Comparison of ENCODE assay signal across 10 cellular contexts in the genomic region with DNA sequence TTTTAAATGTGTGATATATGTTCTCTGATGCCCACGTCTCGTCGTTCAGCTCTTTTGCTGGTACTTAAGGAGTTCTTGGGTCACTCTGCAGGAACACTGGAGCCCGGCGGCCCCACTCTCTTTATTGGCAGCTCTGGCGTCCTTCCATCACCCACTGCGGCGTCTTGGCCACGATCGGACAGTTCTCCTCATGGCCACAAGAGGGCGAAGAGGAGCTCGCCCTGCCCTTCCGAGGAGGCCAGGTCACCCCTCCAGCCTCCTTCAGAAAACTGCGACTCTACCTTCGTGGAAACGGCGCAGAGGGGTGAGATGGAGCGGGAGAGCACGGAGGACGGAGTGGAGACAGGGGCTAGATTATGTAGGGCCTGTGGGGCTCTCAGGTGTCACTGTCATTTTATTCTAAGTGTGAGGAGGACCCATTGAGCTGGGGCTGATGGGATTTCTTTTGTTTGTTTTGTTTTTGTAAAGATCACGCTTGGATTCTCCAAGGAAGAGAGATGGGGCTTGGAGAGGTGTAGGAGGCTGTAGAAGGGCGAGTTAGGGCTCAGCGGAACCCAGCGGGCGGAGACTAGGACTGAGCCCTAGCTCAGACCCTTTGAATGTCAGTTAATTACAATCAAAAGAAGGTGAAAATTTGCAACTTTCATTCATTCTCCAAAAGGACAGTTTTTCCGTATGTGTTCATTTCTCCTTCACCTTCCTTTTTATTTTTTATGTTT. TPM values are rescaled to one million over a fixed set of nuclear protein-coding genes. Genes with fewer than 3 reads are reported as not detected.
DNase-seq lines count a peak whose midpoint lies in the region; ATAC-seq, FAIRE-seq and TF ChIP-seq lines count a peak whose summit lies in the region.
"Had no signal": no experiment of that assay in that cellular context is flagged by ENCODE, and none has a peak within 500 bp of the region (broad histone marks: within the 10 kb centered on the region; RNA-seq: fewer than 3 reads in every experiment).

No MANE protein-coding gene starts in this region.

- TF ChIP-seq EP300 in K562 (IDR thresholded peaks at IDR 0.05; ENCODE audit: low read length) = no peak

- CTCF ChIA-PET in K562 (lab: Yijun Ruan, JAX; ENCODE audit: low intra/inter-chr PET ratio) = interaction anchor here (0.8 kb wide), 1 partner anchor 12 kb away, joined by 3 read pairs; no protein-coding TSS in a partner anchor

- no peak overlapping the region for H2AFZ ChIP-seq in K562 (ENCODE audit: low read depth, low read length)

- ATAC-seq in K562 = peak; percentile 92
- ATAC-seq in GM21526 (IDR thresholded peaks at IDR 0.05; ENCODE audit: low FRiP score, unreplicated experiment) = no peak

- TF ChIP-seq CTCF in K562 (IDR thresholded peaks at IDR 0.05 in 2 of 3, conservative IDR thresholded peaks at IDR 0.05 in 1 of 3; ENCODE audit: insufficient read depth in 2 of 3, low read depth in 1 of 3, low read length in 3 of 3) (peak; percentile 58 to 82 (median 73)), osteocyte (IDR thresholded peaks at IDR 0.05) (peak; percentile 53)

- no peaks in the 10 kb centered on the region for H3K4me1 ChIP-seq in K562 (replicated peaks in 1 of 2; ENCODE audit: control insufficient read depth in 2 of 2, insufficient read depth in 2 of 2, low read length in 2 of 2)

- no peaks in the 10 kb centered on the region for H3K9me3 ChIP-seq in K562 (replicated peaks; ENCODE audit: control insufficient read depth, insufficient read depth, low read depth, low read length)

- H3K27me3 ChIP-seq in K562 (ENCODE audit: control insufficient read depth in 2 of 2, insufficient read depth in 2 of 2, low read length in 2 of 2) = no peaks in the 10 kb centered on the region; a peak in 1 of 5 replicates

- TF ChIP-seq POLR2A in K562 (conservative IDR thresholded peaks at IDR 0.05) = no peak

- no peaks in the 10 kb centered on the region for H3K36me3 Mint-ChIP-seq in osteocyte (ENCODE audit: unreplicated experiment)

- WGBS in K562 (ENCODE audit: insufficient coverage, low coverage, missing lambda C conversion rate) = 7% methylated on average over 25 of the region's 26 CpGs

- H3K9ac ChIP-seq in K562 (ENCODE audit: insufficient read depth in 1 of 2, low read depth in 2 of 2, low read length in 2 of 2) = no peak overlapping the region

- H3K27ac ChIP-seq in K562 (ENCODE audit: extremely low read depth, low read depth, low read length) = no peak overlapping the region
- H3K27ac ChIP-seq: SK-N-MC had no signal

- intact Hi-C loops in K562 (cut with micrococcal nuclease) = no loop called here

- no peak overlapping the region for H3K4me3 Mint-ChIP-seq in osteocyte (ENCODE audit: unreplicated experiment)

- peaks cover 17% of the 10 kb centered on the region for H3K9me3 Mint-ChIP-seq in osteocyte (ENCODE audit: unreplicated experiment)

- peak; percentile 79 for FAIRE-seq in K562 (lab: Jason Lieb, UNC)

- no peaks in the 10 kb centered on the region for H3K9me1 ChIP-seq in K562 (ENCODE audit: control insufficient read depth, insufficient read depth, low read length)

- H3K4me3 ChIP-seq in K562 = no peak overlapping the region
- H3K4me3 ChIP-seq: SK-N-MC had no signal

- H3K27me3 Mint-ChIP-seq in osteocyte (ENCODE audit: unreplicated experiment) = peaks cover 8% of the 10 kb centered on the region

- no peaks in the 10 kb centered on the region for H3K4me1 Mint-ChIP-seq in osteocyte (ENCODE audit: unreplicated experiment)

- peak; percentile 30 to 58 for DNase-seq in NCI-H524 (lab: John Stamatoyannopoulos, UW)
- DNase-seq in NCI-H524 treated with DMSO at 0.1 percent for 48 hours (lab: John Stamatoyannopoulos, UW) = no peak
- peak; percentile 38 for DNase-seq in HuH-7.5 (ENCODE audit: low spot score)
- peak; percentile 55 to 69 (median 66) for DNase-seq in K562 (ENCODE audit: extremely low read depth in 1 of 4, low spot score in 3 of 4)
- DNase-seq in osteocyte (ENCODE audit: extremely low spot score, unreplicated experiment) = no peak
- DNase-seq in 8988T = no peak
- no peak for DNase-seq in DMS153 (lab: John Stamatoyannopoulos, UW)
- DNase-seq: C1 segment of cervical spinal cord had no signal

- no peak overlapping the region for H3K27ac Mint-ChIP-seq in osteocyte (ENCODE audit: unreplicated experiment)

- no peaks in the 10 kb centered on the region for H4K20me1 ChIP-seq in K562 (replicated peaks; ENCODE audit: control insufficient read depth, insufficient read depth, low read length)

- no peaks in the 10 kb centered on the region for H3K79me2 ChIP-seq in K562 (ENCODE audit: control insufficient read depth, insufficient read depth, low read length)

- POLR2A ChIA-PET in K562 (lab: Yijun Ruan, JAX) = no interaction called here

- TF ChIP-seq RAD21 in K562 (CRISPR knock-in tag; conservative IDR thresholded peaks at IDR 0.05 in 1 of 2, IDR thresholded peaks at IDR 0.05 in 1 of 2) = peak in 1 of 2 experiments; percentile 47; a peak in 2 of 4 replicates

- H3K36me3 ChIP-seq in K562 (ENCODE audit: control insufficient read depth, insufficient read depth, low read length) = no peaks in the 10 kb centered on the region

- no TSS peak for BruUV-seq in K562 (replicated peaks; lab: Mats Ljungman, UMichigan)

- in situ Hi-C loops in K562 (cut with MboI) = no loop called here

- H3K4me2 ChIP-seq in K562 (ENCODE audit: insufficient read depth, low read length) = no peak overlapping the region; the same call in 1 of the 2 replicates

TF ChIP-seq in K562, 482 proteins besides CTCF, POLR2A, EP300 and RAD21:
- TF ChIP-seq ZZZ3 (IDR thresholded peaks at IDR 0.05) (no peak), SMC3 (conservative IDR thresholded peaks at IDR 0.05; ENCODE audit: insufficient read depth, low read depth, low read length) (peak; percentile 56; the same call in 1 of the 2 replicates)
TF ChIP-seq in K562: peak in this region for 1.

RNA-seq across cellular contexts. Expression of gene GABRA5, which starts 28.0 kb away (rescaled TPM):
- total RNA-seq in K562 (2011; cell fraction: chromatin; rRNA removed; ENCODE audit: low replicate concordance) = not detected in 2 replicates
- total RNA-seq in K562 (2011; cell fraction: nucleolus; rRNA removed) = not detected in 2 replicates
- not detected in 2 replicates for total RNA-seq in K562 (2011; cell fraction: nucleoplasm; rRNA removed)
- total RNA-seq in K562 (2014; rRNA removed) (not detected in 2 replicates), K562 (2014; rRNA removed; fragmentation: Illumina TruSeq; extraction: Trizol) (not detected in 2 replicates), K562 (2015; rRNA removed; fragmentation: Illumina TruSeq; extraction: Trizol) (not detected in 2 replicates), K562 (2021) (not detected in 2 replicates), osteocyte (not detected in 2 replicates)
- polyA plus RNA-seq in K562 (2011; rRNA removed) (not detected in 2 replicates), K562 (2014; fragmentation: Illumina TruSeq; extraction: Trizol) (not detected in 2 replicates), K562 (2014; fragmentation: Nextera tagmentation; extraction: Ambion mirVana) (not detected), K562 (2014; rRNA removed) (not detected in 2 replicates)
- polyA plus RNA-seq in K562 (2011; cell fraction: cytosol; rRNA removed) = not detected in 2 replicates
- polyA plus RNA-seq in K562 (2011; cell fraction: nucleus; rRNA removed) = not detected in 2 replicates
- polyA plus RNA-seq in K562 (2012) = 0.03 TPM in 1 of 2 replicates, not detected in the other
- polyA minus RNA-seq in K562 (2011; rRNA and poly(A)+ RNA removed) = not detected in 2 replicates
- polyA minus RNA-seq in K562 (2011; cell fraction: cytosol; rRNA and poly(A)+ RNA removed) = not detected in 2 replicates
- polyA minus RNA-seq in K562 (2011; cell fraction: nucleus; rRNA and poly(A)+ RNA removed) = not detected in 2 replicates

Comparison
In these comparisons a context has a peak if more than half of its experiments do, and no peak if none do; other contexts are left out.
1. DNase-seq: peak in NCI-H524 (2 of 2), HuH-7.5 (single experiment) and K562 (4 of 4); none in NCI-H524 treated with DMSO at 0.1 percent for 48 hours (single experiment), osteocyte (single experiment), 8988T (single experiment) and DMS153 (single experiment).